Comparison of ENCODE assay signal across 3 cellular contexts in genomic region chr3:23356923-23357322, GRCh38.
"Had no signal": no experiment of that assay in that cellular context is flagged by ENCODE, and none has a peak within 500 bp of the region (broad histone marks: within the 10 kb centered on the region; RNA-seq: fewer than 3 reads in every experiment).

No MANE protein-coding gene starts in this region.

- ATAC-seq: GM12878 had no signal

- H3K4me3 ChIP-seq: GM12878 had no signal

- DNase-seq: GDM1, GF-D8 had no signal
